In the genomic region with DNA sequence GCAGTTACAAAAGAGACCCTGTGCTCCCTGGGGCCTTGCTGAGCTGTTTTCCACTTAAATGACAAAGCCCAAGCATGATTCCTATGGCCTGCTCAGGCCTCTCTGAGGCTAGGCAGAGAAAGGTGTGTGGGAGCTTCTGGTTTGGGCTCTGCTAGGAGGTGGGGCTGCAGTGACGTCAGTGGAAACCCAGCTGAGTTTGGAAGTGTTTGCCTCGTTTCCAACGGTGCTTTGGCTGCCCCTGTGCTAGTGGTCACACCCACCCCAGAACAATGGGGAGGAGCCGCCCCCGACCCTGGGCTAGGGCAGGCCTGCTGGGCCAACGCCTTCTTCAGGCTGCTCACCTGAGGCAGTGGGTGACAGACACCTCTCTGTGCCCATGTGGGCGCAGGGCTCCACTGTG, we compare ENCODE assay signal across 13 cellular contexts. TPM values are rescaled to one million over a fixed set of nuclear protein-coding genes. Genes with fewer than 3 reads are reported as not detected.
DNase-seq lines count a peak whose midpoint lies in the region; ATAC-seq, FAIRE-seq and TF ChIP-seq lines count a peak whose summit lies in the region.
"Had no signal": no experiment of that assay in that cellular context is flagged by ENCODE, and none has a peak within 500 bp of the region (broad histone marks: within the 10 kb centered on the region; RNA-seq: fewer than 3 reads in every experiment).

No MANE protein-coding gene starts in this region.

- TF ChIP-seq EP300 in esophagus muscularis mucosa (IDR thresholded peaks at IDR 0.05) (no peak), HepG2 (IDR thresholded peaks at IDR 0.05; ENCODE audit: low read depth in 2 of 2, low read length in 2 of 2) (no peak), HepG2 (CRISPR knock-in tag; IDR thresholded peaks at IDR 0.05; ENCODE audit: borderline replicate concordance) (no peak)

- CTCF ChIA-PET in MCF 10A (lab: Yijun Ruan, JAX) (interaction anchor here (0.6 kb wide), 1 partner anchor 35 kb away, joined by 5 read pairs; no protein-coding TSS in a partner anchor), mammary epithelial cell (lab: Charles Lee; ENCODE audit: low non-redundant PET) (no interaction called here), HepG2 (lab: Yijun Ruan, JAX; ENCODE audit: low intra/inter-chr PET ratio, low total read pairs) (no interaction called here)

- H4K20me1 ChIP-seq in mammary epithelial cell (ENCODE audit: insufficient read depth, low read length) (no peaks in the 10 kb centered on the region), HepG2 (ENCODE audit: insufficient read depth, low read length) (no peaks in the 10 kb centered on the region)

- no TSS peak for BruUV-seq in MCF 10A (replicated peaks; lab: Mats Ljungman, UMichigan)
- BruUV-seq in mammary epithelial cell (replicated peaks; lab: Mats Ljungman, UMichigan), result no TSS peak
- no TSS peak for BruUV-seq in HepG2 (replicated peaks; lab: Mats Ljungman, UMichigan)

- H3K27me3 Mint-ChIP-seq in MCF 10A (ENCODE audit: insufficient read depth, unreplicated experiment), result peaks cover 26% of the 10 kb centered on the region
- peaks cover 0 to 10% of the 10 kb centered on the region in 2 donors for H3K27me3 Mint-ChIP-seq in natural killer cell (ENCODE audit: low read depth in 2 of 2)

- intact Hi-C loops in MCF 10A (cut with micrococcal nuclease), result no loop called here
- intact Hi-C loops in mammary epithelial cell (cut with micrococcal nuclease), result no loop called here
- intact Hi-C loops in esophagus muscularis mucosa (cut with DNase I), result no loop called here
- intact Hi-C loops in HepG2 (cut with micrococcal nuclease; ENCODE audit: unreplicated experiment), result no loop called here
- intact Hi-C loops in natural killer cell (cut with micrococcal nuclease), result no loop called here

- H3K4me1 ChIP-seq in mammary epithelial cell (ENCODE audit: insufficient read depth, low read length) (no peaks in the 10 kb centered on the region), esophagus muscularis mucosa (peaks cover 57 to 74% (median 65%) of the 10 kb centered on the region in 4 donors), HepG2 (ENCODE audit: insufficient read depth, low read length) (peaks cover 61% of the 10 kb centered on the region)

- POLR2A ChIA-PET in MCF 10A (lab: Yijun Ruan, JAX) (no interaction called here), HepG2 (lab: Yijun Ruan, JAX) (no interaction called here)

- no peak overlapping the region for H3K27ac ChIP-seq in mammary epithelial cell (ENCODE audit: insufficient read depth, low read depth, low read length)
- peak overlapping the region in 3 of 4 donors; percentile 4 to 40 (median 12) for H3K27ac ChIP-seq in esophagus muscularis mucosa (replicated peaks in 1 of 4)
- no peak overlapping the region for H3K27ac ChIP-seq in HepG2 (ENCODE audit: extremely low read length, insufficient read depth, low read length)
- H3K27ac ChIP-seq: thoracic aorta had no signal

- ATAC-seq in HepG2 (no peak), natural killer cell (no peak)

- H3K9me3 Mint-ChIP-seq in MCF 10A (ENCODE audit: unreplicated experiment), result no peaks in the 10 kb centered on the region
- no peaks in the 10 kb centered on the region for H3K9me3 Mint-ChIP-seq in natural killer cell

- peak; percentile 52 for DNase-seq in MCF 10A (ENCODE audit: unreplicated experiment)
- no peak for DNase-seq in mammary epithelial cell
- DNase-seq in esophagus muscularis mucosa (ENCODE audit: extremely low spot score), result no peak
- DNase-seq in HepG2 (ENCODE audit: low spot score), result no peak
- no peak for DNase-seq in GM19238 (ENCODE audit: insufficient read length, low spot score)
- no peak for DNase-seq in NCI-H1092 (lab: John Stamatoyannopoulos, UW)
- DNase-seq in natural killer cell, result no peak
- no peak for DNase-seq in RPMI8226
- DNase-seq: amygdala; effector CD4-positive, alpha-beta T cell; NCI-H446 treated with DMSO at 0.1 percent for 48 hours; SIG-M5 had no signal

- H2AFZ ChIP-seq in mammary epithelial cell (ENCODE audit: low read depth, low read length), result no peak overlapping the region
- H2AFZ ChIP-seq in HepG2 (ENCODE audit: low read length), result no peak overlapping the region

- H3K4me2 ChIP-seq in mammary epithelial cell (ENCODE audit: insufficient read depth, low read depth, low read length) (no peak overlapping the region), HepG2 (ENCODE audit: low read depth, low read length) (no peak overlapping the region)

- H3K4me1 Mint-ChIP-seq in MCF 10A (ENCODE audit: insufficient read depth, unreplicated experiment), result peaks cover 9% of the 10 kb centered on the region
- peaks cover 5 to 15% of the 10 kb centered on the region in 2 donors for H3K4me1 Mint-ChIP-seq in natural killer cell

- no peak for TF ChIP-seq POLR2A in esophagus muscularis mucosa (IDR thresholded peaks at IDR 0.05; ENCODE audit: low read depth)
- no peak for TF ChIP-seq POLR2A in HepG2 (IDR thresholded peaks at IDR 0.05; ENCODE audit: insufficient read depth in 1 of 2, low read depth in 2 of 2, low read length in 2 of 2)

- no peaks in the 10 kb centered on the region for H3K36me3 ChIP-seq in mammary epithelial cell (ENCODE audit: insufficient read depth, low read length)
- peaks cover 0 to 16% (median 9%) of the 10 kb centered on the region in 4 donors for H3K36me3 ChIP-seq in esophagus muscularis mucosa
- H3K36me3 ChIP-seq in HepG2 (replicated peaks in 1 of 2; ENCODE audit: control insufficient read depth in 1 of 2, insufficient read depth in 2 of 2, low read length in 2 of 2), result no peaks in the 10 kb centered on the region
- H3K36me3 ChIP-seq: thoracic aorta had no signal

- H3K27me3 ChIP-seq in mammary epithelial cell (ENCODE audit: insufficient read depth, low read length) (peaks cover 4% of the 10 kb centered on the region), esophagus muscularis mucosa (no peaks in the 10 kb centered on the region), HepG2 (ENCODE audit: control insufficient read depth in 1 of 2, insufficient read depth in 2 of 2, low read length in 2 of 2) (no peaks in the 10 kb centered on the region)

- no peaks in the 10 kb centered on the region for H3K79me2 ChIP-seq in mammary epithelial cell (ENCODE audit: insufficient read depth, low read length)
- no peaks in the 10 kb centered on the region for H3K79me2 ChIP-seq in HepG2 (ENCODE audit: insufficient read depth, low read length)

- no peak overlapping the region for H3K27ac Mint-ChIP-seq in MCF 10A (ENCODE audit: low read depth, unreplicated experiment)
- H3K27ac Mint-ChIP-seq in natural killer cell, result no peak overlapping the region

- H3K9me3 ChIP-seq in mammary epithelial cell (replicated peaks; ENCODE audit: insufficient read depth, low read length), result no peaks in the 10 kb centered on the region
- no peaks in the 10 kb centered on the region for H3K9me3 ChIP-seq in esophagus muscularis mucosa
- H3K9me3 ChIP-seq in HepG2 (ENCODE audit: low read length), result no peaks in the 10 kb centered on the region
- H3K9me3 ChIP-seq: thoracic aorta had no signal

- TF ChIP-seq CTCF in MCF 10A (IDR thresholded peaks at IDR 0.05; ENCODE audit: unreplicated experiment), result no peak
- no peak for TF ChIP-seq CTCF in mammary epithelial cell (conservative IDR thresholded peaks at IDR 0.05 in 1 of 2, IDR thresholded peaks at IDR 0.05 in 1 of 2; ENCODE audit: extremely low read depth in 1 of 2, insufficient read depth in 1 of 2, low read depth in 1 of 2, low read length in 2 of 2)
- no peak for TF ChIP-seq CTCF in esophagus muscularis mucosa (IDR thresholded peaks at IDR 0.05)
- TF ChIP-seq CTCF in HepG2 (CRISPR knock-in tag; IDR thresholded peaks at IDR 0.05), result no peak
- no peak for TF ChIP-seq CTCF in natural killer cell (IDR thresholded peaks at IDR 0.05)

- dilution Hi-C loops in mammary epithelial cell (cut with HindIII; ENCODE audit: low sequenced_read_pairs), result no loop called here

- H3K36me3 Mint-ChIP-seq in MCF 10A (ENCODE audit: insufficient read depth, unreplicated experiment), result no peaks in the 10 kb centered on the region
- H3K36me3 Mint-ChIP-seq in natural killer cell, result no peaks in the 10 kb centered on the region

- in situ Hi-C loops in mammary epithelial cell (cut with MboI; ENCODE audit: low sequenced_read_pairs in 2 of 2) (no loop called here), HepG2 (cut with HindIII; ENCODE audit: extremely low pct_ligation_motif_present, low pct_unique_long_range_greater_than_20kb) (no loop called here)

- H3K4me3 Mint-ChIP-seq in MCF 10A (ENCODE audit: unreplicated experiment), result no peak overlapping the region
- H3K4me3 Mint-ChIP-seq in natural killer cell, result no peak overlapping the region

- H3K4me3 ChIP-seq in mammary epithelial cell (replicated peaks in 1 of 3; ENCODE audit: insufficient read depth in 1 of 3, low read depth in 2 of 3, low read length in 3 of 3) (no peak overlapping the region), esophagus muscularis mucosa (no peak overlapping the region), HepG2 (replicated peaks in 1 of 3; ENCODE audit: insufficient read depth in 1 of 3, low read depth in 2 of 3, low read length in 3 of 3) (no peak overlapping the region)
- H3K4me3 ChIP-seq: thoracic aorta had no signal

- no peak overlapping the region for H3K9ac ChIP-seq in mammary epithelial cell (ENCODE audit: insufficient read depth, low read length)
- H3K9ac ChIP-seq in HepG2 (ENCODE audit: insufficient read depth, low read depth, low read length), result no peak overlapping the region

- 35% methylated on average over 4 of the region's 7 CpGs for WGBS in mammary epithelial cell (ENCODE audit: low coverage, missing lambda C conversion rate)
- 17% methylated on average over 3 of the region's 7 CpGs for WGBS in esophagus muscularis mucosa
- WGBS in HepG2 (ENCODE audit: low lambda C conversion rate), result 80% methylated on average over 2 of the region's 7 CpGs

- no peak for FAIRE-seq in HepG2 (lab: Jason Lieb, UNC)

- TF ChIP-seq RAD21 in HepG2 (CRISPR knock-in tag; IDR thresholded peaks at IDR 0.05), result no peak

RNA-seq across cellular contexts. Expression of gene ANGPTL2, which starts 10.4 kb away (rescaled TPM):
- not detected in 2 replicates for total RNA-seq in MCF 10A (2022)
- 1 to 10 TPM in 1 of 2 donors, not detected in 1; 1.5 TPM for total RNA-seq in mammary epithelial cell
- polyA plus RNA-seq in mammary epithelial cell, result not detected
- polyA minus RNA-seq in mammary epithelial cell, result not detected
- total RNA-seq in esophagus muscularis mucosa, result 10 to 100 TPM; 29.5 to 57.0 (median 41.3) TPM
- 0.35 and 0.91 TPM in 2 replicates for total RNA-seq in HepG2 (2016; rRNA removed; fragmentation: Illumina TruSeq; extraction: Trizol)
- total RNA-seq in HepG2 (2016; cell fraction: cytosol; rRNA removed; fragmentation: Illumina TruSeq; extraction: Trizol; ENCODE audit: low read depth), result 0.09 TPM in 1 of 2 replicates, not detected in the other
- 0.49 and 1.4 TPM in 2 replicates for total RNA-seq in HepG2 (2016; cell fraction: insoluble cytoplasmic fraction; rRNA removed; fragmentation: Illumina TruSeq; extraction: Trizol)
- total RNA-seq in HepG2 (2016; cell fraction: membrane; rRNA removed; fragmentation: Illumina TruSeq; extraction: Trizol), result 0.55 and 0.59 TPM in 2 replicates
- total RNA-seq in HepG2 (2016; cell fraction: nucleus; rRNA removed; fragmentation: Illumina TruSeq; extraction: Trizol), result 1.2 and 2.2 TPM in 2 replicates
- polyA plus RNA-seq in HepG2 (2011; rRNA removed), result 21.0 and 40.2 TPM in 2 replicates
- polyA plus RNA-seq in HepG2 (2011; cell fraction: cytosol; rRNA removed), result 14.1 and 24.9 TPM in 2 replicates
- polyA plus RNA-seq in HepG2 (2011; cell fraction: nucleus; rRNA removed), result 16.8 and 26.7 TPM in 2 replicates
- polyA plus RNA-seq in HepG2 (2012), result 27.5 and 38.6 TPM in 2 replicates
- 0.19 and 0.24 TPM in 2 replicates for polyA plus RNA-seq in HepG2 (2016; cell fraction: cytosol; fragmentation: Illumina TruSeq; extraction: Trizol; ENCODE audit: low read depth)
- polyA plus RNA-seq in HepG2 (2016; cell fraction: insoluble cytoplasmic fraction; fragmentation: Illumina TruSeq; extraction: Trizol; ENCODE audit: low read depth), result 0.60 and 0.63 TPM in 2 replicates
- polyA plus RNA-seq in HepG2 (2016; cell fraction: membrane; fragmentation: Illumina TruSeq; extraction: Trizol; ENCODE audit: low read depth), result 0.50 and 0.89 TPM in 2 replicates
- polyA plus RNA-seq in HepG2 (2016; cell fraction: nucleus; fragmentation: Illumina TruSeq; extraction: Trizol; ENCODE audit: insufficient read depth, low read depth), result 1.8 and 2.3 TPM in 2 replicates
- polyA minus RNA-seq in HepG2 (2011; rRNA and poly(A)+ RNA removed; ENCODE audit: low replicate concordance), result 0.09 and 16.6 TPM in 2 replicates
- polyA minus RNA-seq in HepG2 (2011; cell fraction: cytosol; rRNA and poly(A)+ RNA removed), result 7.1 and 18.4 TPM in 2 replicates
- polyA minus RNA-seq in HepG2 (2011; cell fraction: nucleus; rRNA and poly(A)+ RNA removed), result 7.3 and 9.9 TPM in 2 replicates
- total RNA-seq in natural killer cell, result not detected

Comparison
In these comparisons a context has a peak if more than half of its experiments do, and no peak if none do; other contexts are left out.
1. H3K27ac ChIP-seq: peak in esophagus muscularis mucosa (3 of 4); none in mammary epithelial cell (single experiment) and HepG2 (single experiment).
2. RNA of gene ANGPTL2, which starts 10.4 kb away (total RNA-seq): 29.5 to 57.0 TPM in esophagus muscularis mucosa; 1.5 TPM in mammary epithelial cell, 0.09 to 2.2 TPM in HepG2, not detected in MCF 10A and not detected in natural killer cell; every median in the first group is over 4 times any median in the second.